Comparison of ENCODE assay signal across 12 cellular contexts in genomic region chr2:1387954-1388725, GRCh38. TPM values are rescaled to one million over a fixed set of nuclear protein-coding genes. Genes with fewer than 3 reads are reported as not detected.
A peak's percentile ranks its signal among the peaks of the same experiment; 100 is the strongest.
DNase-seq lines count a peak whose midpoint lies in the region; ATAC-seq and TF ChIP-seq lines count a peak whose summit lies in the region.
"Not testable (repeated sequence)": the region's sequence is repeated elsewhere in the genome, so short reads cannot be mapped to it uniquely, and the experiment has no call there.
"Had no signal": no experiment of that assay in that cellular context is flagged by ENCODE, and none has a peak within 500 bp of the region (broad histone marks: within the 10 kb centered on the region; RNA-seq: fewer than 3 reads in every experiment).

No MANE protein-coding gene starts in this region.

- peak overlapping the region; percentile 65 for H3K18ac ChIP-seq in trophoblast cell (ENCODE audit: low read length)

- H3K4me3 ChIP-seq in ectodermal cell (ENCODE audit: insufficient read depth, low read depth, low read length) (peak overlapping the region; percentile 4), iPS-20b (ENCODE audit: low read length) (peak overlapping the region; percentile 63), trophoblast cell (ENCODE audit: low read depth, low read length) (peak overlapping the region; percentile 59)
- not testable (repeated sequence) for H3K4me3 ChIP-seq in hepatocyte

- peak overlapping the region; percentile 76 for H2AFZ ChIP-seq in hepatocyte
- H2AFZ ChIP-seq in trophoblast cell (ENCODE audit: insufficient read depth, low read length, poor library complexity), result not testable (repeated sequence)

- H4K8ac ChIP-seq in trophoblast cell (ENCODE audit: low read depth, low read length), result peak overlapping the region; percentile 87

- not testable (repeated sequence) for H3K4me1 Mint-ChIP-seq in T-helper 17 cell

- peak overlapping the region; percentile 22 for H3K4me3 Mint-ChIP-seq in T-helper 17 cell

- H2BK5ac ChIP-seq in trophoblast cell (ENCODE audit: low read depth, low read length, poor library complexity), result not testable (repeated sequence)

- not testable (repeated sequence) for H2BK12ac ChIP-seq in trophoblast cell (ENCODE audit: low read length)

- not testable (repeated sequence) for H3K27me3 Mint-ChIP-seq in T-helper 17 cell

- not testable (repeated sequence) for H3K14ac ChIP-seq in trophoblast cell (ENCODE audit: low read length)

- not testable (repeated sequence) for H4K91ac ChIP-seq in trophoblast cell (ENCODE audit: low read depth, low read length)

- H3K36me3 Mint-ChIP-seq in T-helper 17 cell (ENCODE audit: low read depth), result not testable (repeated sequence)

- H3K27ac Mint-ChIP-seq in T-helper 17 cell, result peak overlapping the region; percentile 41

- H3K4me1 ChIP-seq in ES-I3 (ENCODE audit: insufficient read depth, low read length); ectodermal cell (ENCODE audit: control insufficient read depth, insufficient read depth, low read length); hepatocyte (ENCODE audit: insufficient read depth); iPS-20b (ENCODE audit: insufficient read depth, low read length); trophoblast cell (ENCODE audit: control insufficient read depth in 1 of 2, insufficient read depth in 2 of 2, low read length in 2 of 2): not testable (repeated sequence)

- not testable (repeated sequence) for H3K9me3 ChIP-seq in ES-I3 (ENCODE audit: control insufficient read depth, insufficient read depth, low read length); KOPT-K1 (ENCODE audit: insufficient read depth, low read length, poor library complexity, severe bottlenecking); T-helper 17 cell (ENCODE audit: control insufficient read depth, low read length, poor library complexity, severe bottlenecking); ectodermal cell (ENCODE audit: control insufficient read depth, low read length); hepatocyte (ENCODE audit: low read depth); iPS-20b (ENCODE audit: insufficient read depth, low read depth, low read length); trophoblast cell (ENCODE audit: insufficient read depth, low read depth, low read length)

- H3K23ac ChIP-seq in trophoblast cell (ENCODE audit: low read length), result not testable (repeated sequence)

- not testable (repeated sequence) for H2BK120ac ChIP-seq in trophoblast cell (ENCODE audit: insufficient read depth, low read length, poor library complexity)

- not testable (repeated sequence) for H3K4ac ChIP-seq in trophoblast cell (ENCODE audit: low read depth, low read length)

- not testable (repeated sequence) for H4K20me1 ChIP-seq in hepatocyte (ENCODE audit: insufficient read depth, poor library complexity, severe bottlenecking)

- not testable (repeated sequence) for H2AK5ac ChIP-seq in trophoblast cell (ENCODE audit: low read length)

- not testable (repeated sequence) for H3K79me1 ChIP-seq in trophoblast cell (ENCODE audit: low read length)

- TF ChIP-seq CTCF in hepatocyte (IDR thresholded peaks at IDR 0.05; ENCODE audit: poor library complexity), result not testable (repeated sequence)

- H3K9ac ChIP-seq in ES-I3 (ENCODE audit: low read depth, low read length), result peak overlapping the region; percentile 47; the same call in 1 of the 2 replicates
- peak overlapping the region; percentile 65 for H3K9ac ChIP-seq in iPS-20b (ENCODE audit: low read depth, low read length)
- H3K9ac ChIP-seq in trophoblast cell (ENCODE audit: low read length), result not testable (repeated sequence)

- not testable (repeated sequence) for H3K27me3 ChIP-seq in ectodermal cell (ENCODE audit: control insufficient read depth, insufficient read depth, low read length, poor library complexity, severe bottlenecking); hepatocyte; iPS-20b (ENCODE audit: insufficient read depth, low read length); trophoblast cell (ENCODE audit: insufficient read depth, low read length)

- 12 to 14% methylated on average over 18 of the region's 18 CpGs for WGBS in ectodermal cell, 2 experiments
- WGBS in hepatocyte (ENCODE audit: low lambda C conversion rate, missing lambda C conversion rate), result 22% methylated on average over 18 of the region's 18 CpGs
- no CpG with 5 or more reads among the region's 18 CpGs for WGBS in trophoblast cell (ENCODE audit: extremely low coverage, insufficient coverage, insufficient read length)

- not testable (repeated sequence) for ATAC-seq in T-helper 17 cell

- peak overlapping the region; percentile 75 for H3K4me2 ChIP-seq in hepatocyte
- H3K4me2 ChIP-seq in trophoblast cell (ENCODE audit: low read length), result peak overlapping the region; percentile 51

- H3K27ac ChIP-seq in KOPT-K1 (ENCODE audit: low read depth, low read length, poor library complexity, severe bottlenecking), result peak overlapping the region; percentile 30
- not testable (repeated sequence) for H3K27ac ChIP-seq in ectodermal cell (ENCODE audit: insufficient read depth, low read depth, low read length, poor library complexity, severe bottlenecking); hepatocyte; iPS-20b (ENCODE audit: low read length); trophoblast cell (ENCODE audit: low read depth, low read length)

- not testable (repeated sequence) for H3K9me2 ChIP-seq in hepatocyte (replicated peaks; ENCODE audit: insufficient read depth)

- peak overlapping the region; percentile 51 for H4K12ac ChIP-seq in trophoblast cell (ENCODE audit: low read depth, low read length)

- H3K36me3 ChIP-seq in ES-I3 (ENCODE audit: insufficient read depth, low read length); KOPT-K1 (ENCODE audit: insufficient read depth, low read length); ectodermal cell (ENCODE audit: control insufficient read depth, insufficient read depth, low read length); hepatocyte (replicated peaks; ENCODE audit: insufficient read depth, low read depth); iPS-20b (ENCODE audit: insufficient read depth, low read depth, low read length); trophoblast cell (ENCODE audit: control insufficient read depth in 1 of 2, insufficient read depth in 2 of 2, low read length in 2 of 2): not testable (repeated sequence)

- H3K79me2 ChIP-seq in hepatocyte; trophoblast cell (ENCODE audit: control insufficient read depth, insufficient read depth, low read length, poor library complexity): not testable (repeated sequence)

- not testable (repeated sequence) for DNase-seq in T-helper 17 cell; hepatocyte (ENCODE audit: low spot score); trophoblast cell

RNA-seq across cellular contexts. Expression of gene TPO, which starts 25.1 kb away (rescaled TPM):
- 1 to 10 TPM in 1 of 2 donors, under 1 TPM in 1; 0.44 to 2.4 TPM for total RNA-seq in T-helper 17 cell
- polyA plus RNA-seq in ectodermal cell (2013, experiment 1 of 4), result not detected
- polyA plus RNA-seq in ectodermal cell (2013, experiment 2 of 4), result not detected
- not detected for polyA plus RNA-seq in ectodermal cell (2013, experiment 3 of 4)
- not detected for polyA plus RNA-seq in ectodermal cell (2013, experiment 4 of 4)
- total RNA-seq in hepatocyte, result not detected in 2 replicates
- polyA plus RNA-seq in hepatocyte, result 0.18 and 0.37 TPM in 2 replicates
- polyA plus RNA-seq in trophoblast cell (2013), result not detected in 2 replicates
- total RNA-seq: G401, H4, HFFc6, MCF 10A, SJSA1 had no signal
